Comparison of ENCODE assay signal across 9 cellular contexts in genomic region chr13:50914848-50915247, GRCh38. TPM values are rescaled to one million over a fixed set of nuclear protein-coding genes. Genes with fewer than 3 reads are reported as not detected.
DNase-seq lines count a peak whose midpoint lies in the region; ATAC-seq and TF ChIP-seq lines count a peak whose summit lies in the region.
"Had no signal": no experiment of that assay in that cellular context is flagged by ENCODE, and none has a peak within 500 bp of the region (broad histone marks: within the 10 kb centered on the region; RNA-seq: fewer than 3 reads in every experiment).

No MANE protein-coding gene starts in this region.

- peaks cover 0 to 6% (median 0%) of the 10 kb centered on the region in 11 experiments; a peak in 2 of 22 replicates for H4K20me1 ChIP-seq in BLaER1 treated with 17β-estradiol and CSF1 and Interleukin-3, amounts not matched to agents 10 nM and 100 nM
- H4K20me1 ChIP-seq in SU-DHL-6 (ENCODE audit: low read depth, low read length), result no peaks in the 10 kb centered on the region; the same call in 1 of the 2 replicates
- no peaks in the 10 kb centered on the region for H4K20me1 ChIP-seq in hepatocyte (ENCODE audit: insufficient read depth, poor library complexity, severe bottlenecking)

- H3F3A ChIP-seq in SU-DHL-6 (ENCODE audit: insufficient read depth), result peaks cover 24% of the 10 kb centered on the region

- H3K9ac ChIP-seq in BLaER1 treated with 17β-estradiol and CSF1 and Interleukin-3, amounts not matched to agents 10 nM and 100 nM, result peak overlapping the region in 10 of 11 experiments; percentile 1 to 98 (median 57); a peak in 15 of 22 replicates
- peak overlapping the region; percentile 2; the same call in 1 of the 2 replicates for H3K9ac ChIP-seq in SU-DHL-6 (ENCODE audit: low read length)

- H3K27me3 ChIP-seq in BLaER1 treated with 17β-estradiol and CSF1 and Interleukin-3, amounts not matched to agents 10 nM and 100 nM, result no peaks in the 10 kb centered on the region
- H3K27me3 ChIP-seq in SU-DHL-6 (ENCODE audit: low read length) (no peaks in the 10 kb centered on the region), hepatocyte (no peaks in the 10 kb centered on the region)

- H3K4me3 ChIP-seq in BLaER1 treated with 17β-estradiol and CSF1 and Interleukin-3, amounts not matched to agents 10 nM and 100 nM, result peak overlapping the region in 4 of 10 experiments; percentile 5 to 21 (median 15); a peak in 3 of 20 replicates
- H3K4me3 ChIP-seq in SU-DHL-6 (ENCODE audit: insufficient read depth, low read length, poor library complexity, severe bottlenecking) (no peak overlapping the region), hepatocyte (no peak overlapping the region)

- H3K4me1 ChIP-seq in BLaER1 treated with 17β-estradiol and CSF1 and Interleukin-3, amounts not matched to agents 10 nM and 100 nM, result peaks cover 58 to 94% (median 77%) of the 10 kb centered on the region in 10 experiments
- H3K4me1 ChIP-seq in hepatocyte (ENCODE audit: insufficient read depth), result peaks cover 23% of the 10 kb centered on the region

- WGBS in hepatocyte (ENCODE audit: low lambda C conversion rate, missing lambda C conversion rate), result 55% methylated on average over 1 of the region's 1 CpG

- H2AFZ ChIP-seq in SU-DHL-6 (ENCODE audit: low read depth, low read length, severe bottlenecking) (no peak overlapping the region), hepatocyte (no peak overlapping the region)

- DNase-seq in hepatocyte (ENCODE audit: low spot score), result no peak
- DNase-seq in NCI-H748 (lab: John Stamatoyannopoulos, UW; ENCODE audit: unreplicated experiment), result no peak
- no peak for DNase-seq in DMS153 (lab: John Stamatoyannopoulos, UW)
- no peak for DNase-seq in retina
- DNase-seq: stimulated activated CD4-positive, alpha-beta T cell treated with anti-CD3 and anti-CD28 coated beads, Interleukin-2, amount 100 ng/mL, for 48 hours had no signal

- peaks cover 0 to 24% (median 16%) of the 10 kb centered on the region in 11 experiments; a peak in 14 of 22 replicates for H3K9me3 ChIP-seq in BLaER1 treated with 17β-estradiol and CSF1 and Interleukin-3, amounts not matched to agents 10 nM and 100 nM (replicated peaks in 1 of 11)
- H3K9me3 ChIP-seq in SU-DHL-6 (ENCODE audit: insufficient read depth, low read length) (no peaks in the 10 kb centered on the region), hepatocyte (ENCODE audit: low read depth) (no peaks in the 10 kb centered on the region)

- peak overlapping the region; percentile 40 to 99 (median 89); a peak in 21 of 22 replicates for H3K27ac ChIP-seq in BLaER1 treated with 17β-estradiol and CSF1 and Interleukin-3, amounts not matched to agents 10 nM and 100 nM
- H3K27ac ChIP-seq in SU-DHL-6 (ENCODE audit: low read depth, low read length) (peak overlapping the region; percentile 17), hepatocyte (no peak overlapping the region)

- H3K36me3 ChIP-seq in BLaER1 treated with 17β-estradiol and CSF1 and Interleukin-3, amounts not matched to agents 10 nM and 100 nM, result peaks cover 0 to 26% (median 20%) of the 10 kb centered on the region in 11 experiments; a peak in 13 of 22 replicates
- no peaks in the 10 kb centered on the region for H3K36me3 ChIP-seq in SU-DHL-6 (ENCODE audit: low read length)
- no peaks in the 10 kb centered on the region for H3K36me3 ChIP-seq in hepatocyte (replicated peaks; ENCODE audit: insufficient read depth, low read depth)

- ATAC-seq in GM19351 (IDR thresholded peaks at IDR 0.05; ENCODE audit: unreplicated experiment) (peak; percentile 22), GM19452 (IDR thresholded peaks at IDR 0.05; ENCODE audit: unreplicated experiment) (no peak)

- H3K79me2 ChIP-seq in SU-DHL-6 (ENCODE audit: insufficient read depth, low read length), result peaks cover 92% of the 10 kb centered on the region
- peaks cover 82% of the 10 kb centered on the region for H3K79me2 ChIP-seq in hepatocyte

- peak overlapping the region; percentile 71 to 97 (median 90) for H3K4me2 ChIP-seq in BLaER1 treated with 17β-estradiol and CSF1 and Interleukin-3, amounts not matched to agents 10 nM and 100 nM
- H3K4me2 ChIP-seq in SU-DHL-6 (ENCODE audit: low read depth, low read length, poor library complexity, severe bottlenecking), result peak overlapping the region; percentile 58
- H3K4me2 ChIP-seq in hepatocyte, result peak overlapping the region; percentile 24

- H3K9me2 ChIP-seq in SU-DHL-6 (replicated peaks; ENCODE audit: insufficient read depth, low read length) (no peaks in the 10 kb centered on the region), hepatocyte (replicated peaks; ENCODE audit: insufficient read depth) (no peaks in the 10 kb centered on the region)

- TF ChIP-seq CTCF in SU-DHL-6 (IDR thresholded peaks at IDR 0.05; ENCODE audit: insufficient read depth, low read length, poor library complexity, severe bottlenecking), result no peak
- TF ChIP-seq CTCF in hepatocyte (IDR thresholded peaks at IDR 0.05; ENCODE audit: poor library complexity), result no peak

RNA-seq across cellular contexts. Expression of gene RNASEH2B, which starts 5.3 kb away (rescaled TPM):
- total RNA-seq in hepatocyte, result 30.9 and 42.5 TPM in 2 replicates
- 22.3 and 27.5 TPM in 2 replicates for polyA plus RNA-seq in hepatocyte

Comparison
In these comparisons a context has a peak if more than half of its experiments do, and no peak if none do; other contexts are left out.
1. H3K4me2 ChIP-seq: peak in every context shown above with its lines; median percentile 90 in BLaER1 treated with 17β-estradiol and CSF1 and Interleukin-3, amounts not matched to agents 10 nM and 100 nM; 58 in SU-DHL-6; 24 in hepatocyte.